ENCODE assay signal across 11 cellular contexts in genomic region chr21:38920631-38921398, GRCh38.
DNase-seq lines count a peak whose midpoint lies in the region; ATAC-seq and TF ChIP-seq lines count a peak whose summit lies in the region.
"Had no signal": no experiment of that assay in that cellular context is flagged by ENCODE, and none has a peak within 500 bp of the region (broad histone marks: within the 10 kb centered on the region; RNA-seq: fewer than 3 reads in every experiment).

No MANE protein-coding gene starts in this region.

- H3K36me3 Mint-ChIP-seq in activated naive CD8-positive, alpha-beta T cell treated with anti-CD3 and anti-CD28 coated beads, Interleukin-2, amount 50 U/mL, for 24 hours (ENCODE audit: low read depth), result no peaks in the 10 kb centered on the region
- H3K36me3 Mint-ChIP-seq: memory B cell had no signal

- no peak overlapping the region for H3K27ac Mint-ChIP-seq in activated naive CD8-positive, alpha-beta T cell treated with anti-CD3 and anti-CD28 coated beads, Interleukin-2, amount 50 U/mL, for 24 hours
- H3K27ac Mint-ChIP-seq: B cell, memory B cell had no signal

- TF ChIP-seq CTCF in 22Rv1 (IDR thresholded peaks at IDR 0.05) (no peak), omental fat pad (IDR thresholded peaks at IDR 0.05) (no peak)

- peaks cover 4% of the 10 kb centered on the region for H3K4me1 Mint-ChIP-seq in activated naive CD8-positive, alpha-beta T cell treated with anti-CD3 and anti-CD28 coated beads, Interleukin-2, amount 50 U/mL, for 24 hours
- H3K4me1 Mint-ChIP-seq: memory B cell had no signal

- H3K27ac ChIP-seq in 22Rv1, result peak overlapping the region; percentile 86

- no peaks in the 10 kb centered on the region for H3K9me3 Mint-ChIP-seq in activated naive CD8-positive, alpha-beta T cell treated with anti-CD3 and anti-CD28 coated beads, Interleukin-2, amount 50 U/mL, for 24 hours

- DNase-seq in M059J (ENCODE audit: low read depth) (peak; percentile 93), dedifferentiated amniotic fluid mesenchymal stem cell (ENCODE audit: extremely low spot score) (peak; percentile 36), omental fat pad (ENCODE audit: low spot score) (no peak), HK-2 (ENCODE audit: unreplicated experiment) (no peak)
- DNase-seq in activated naive CD8-positive, alpha-beta T cell treated with anti-CD3 and anti-CD28 coated beads, Interleukin-2, amount 50 U/mL, for 24 hours, result no peak
- DNase-seq: NCI-H1105 had no signal

- ATAC-seq in omental fat pad (ENCODE audit: low FRiP score) (peak; percentile 41), HG03439 (IDR thresholded peaks at IDR 0.05; ENCODE audit: unreplicated experiment) (no peak), GM21528 (IDR thresholded peaks at IDR 0.05; ENCODE audit: low FRiP score, unreplicated experiment) (no peak)
- no peak for ATAC-seq in activated naive CD8-positive, alpha-beta T cell treated with anti-CD3 and anti-CD28 coated beads, Interleukin-2, amount 50 U/mL, for 24 hours

- peaks cover 17% of the 10 kb centered on the region for H3K27me3 Mint-ChIP-seq in activated naive CD8-positive, alpha-beta T cell treated with anti-CD3 and anti-CD28 coated beads, Interleukin-2, amount 50 U/mL, for 24 hours

- H3K4me3 Mint-ChIP-seq in activated naive CD8-positive, alpha-beta T cell treated with anti-CD3 and anti-CD28 coated beads, Interleukin-2, amount 50 U/mL, for 24 hours, result no peak overlapping the region
- H3K4me3 Mint-ChIP-seq: B cell, memory B cell had no signal

Comparison
In these comparisons a context has a peak if more than half of its experiments do, and no peak if none do; other contexts are left out.
1. DNase-seq: peak in M059J (single experiment) and dedifferentiated amniotic fluid mesenchymal stem cell (single experiment); none in omental fat pad (single experiment), activated naive CD8-positive, alpha-beta T cell treated with anti-CD3 and anti-CD28 coated beads, Interleukin-2, amount 50 U/mL, for 24 hours (single experiment) and HK-2 (single experiment).